Comparison of ENCODE assay signal across 9 cellular contexts in the genomic region with DNA sequence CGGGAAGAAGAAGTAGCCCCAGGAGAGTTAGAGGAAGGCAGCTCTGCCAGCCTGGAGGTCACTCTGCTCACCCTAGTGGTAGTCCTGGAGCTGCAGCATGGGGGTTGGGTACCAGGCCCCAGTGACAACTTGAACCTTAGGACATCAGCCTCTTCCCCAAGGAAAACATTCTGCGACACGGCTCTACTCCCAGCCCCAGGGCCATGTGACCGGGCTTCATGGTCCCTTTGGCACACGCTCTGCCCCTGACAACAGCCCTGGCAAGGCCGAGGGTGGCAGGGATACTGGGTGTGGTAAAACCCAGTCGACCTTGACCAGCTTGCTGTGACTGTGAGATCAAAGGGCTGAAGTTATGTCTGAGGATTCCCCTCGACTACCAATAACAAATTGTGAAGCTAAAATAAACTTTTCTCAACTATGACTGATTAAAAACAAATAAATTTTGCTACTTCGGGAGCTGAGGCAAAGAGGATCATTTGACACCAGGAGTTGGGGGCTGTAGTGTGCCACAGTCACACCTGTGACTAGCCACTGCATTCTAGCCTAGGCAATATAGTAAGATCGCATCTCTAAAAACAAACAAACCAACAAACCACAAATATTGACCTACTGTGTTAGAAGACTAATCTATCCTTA. TPM values are rescaled to one million over a fixed set of nuclear protein-coding genes. Genes with fewer than 3 reads are reported as not detected.
DNase-seq lines count a peak whose midpoint lies in the region; ATAC-seq and TF ChIP-seq lines count a peak whose summit lies in the region.
"Had no signal": no experiment of that assay in that cellular context is flagged by ENCODE, and none has a peak within 500 bp of the region (broad histone marks: within the 10 kb centered on the region; RNA-seq: fewer than 3 reads in every experiment).

No MANE protein-coding gene starts in this region.

- H2BK5ac ChIP-seq in trophoblast cell (ENCODE audit: low read depth, low read length, poor library complexity) = no peak overlapping the region

- H3K4ac ChIP-seq in trophoblast cell (ENCODE audit: low read depth, low read length) = no peak overlapping the region

- H3K27me3 ChIP-seq in adrenal gland (no peaks in the 10 kb centered on the region), trophoblast cell (ENCODE audit: insufficient read depth, low read length) (no peaks in the 10 kb centered on the region)
- H3K27me3 ChIP-seq: gastrocnemius medialis had no signal

- H2BK120ac ChIP-seq in trophoblast cell (ENCODE audit: insufficient read depth, low read length, poor library complexity) = no peak overlapping the region

- H3K23ac ChIP-seq in trophoblast cell (ENCODE audit: low read length) = no peak overlapping the region

- H3K36me3 ChIP-seq in adrenal gland (replicated peaks in 1 of 2) = no peaks in the 10 kb centered on the region
- H3K36me3 ChIP-seq in trophoblast cell (ENCODE audit: control insufficient read depth in 1 of 2, insufficient read depth in 2 of 2, low read length in 2 of 2) = no peaks in the 10 kb centered on the region
- H3K36me3 ChIP-seq: gastrocnemius medialis had no signal

- H4K12ac ChIP-seq in trophoblast cell (ENCODE audit: low read depth, low read length) = no peak overlapping the region

- H4K8ac ChIP-seq in trophoblast cell (ENCODE audit: low read depth, low read length) = no peak overlapping the region

- H3K27ac ChIP-seq in adrenal gland = peak overlapping the region in 2 of 5 donors; percentile 2 to 67
- no peak overlapping the region for H3K27ac ChIP-seq in trophoblast cell (ENCODE audit: low read depth, low read length)
- H3K27ac ChIP-seq: gastrocnemius medialis had no signal

- H3K9ac ChIP-seq in trophoblast cell (ENCODE audit: low read length) = peak overlapping the region; percentile 1

- no peak overlapping the region for H2AK5ac ChIP-seq in trophoblast cell (ENCODE audit: low read length)

- 37 to 52% (median 41%) methylated on average over 9 to 10 of the region's 10 CpGs for WGBS in adrenal gland, 4 donors
- no CpG with 5 or more reads among the region's 10 CpGs for WGBS in trophoblast cell (ENCODE audit: extremely low coverage, insufficient coverage, insufficient read length)

- H3K4me3 ChIP-seq in adrenal gland = peak overlapping the region in 1 of 4 donors; percentile 3
- no peak overlapping the region for H3K4me3 ChIP-seq in trophoblast cell (ENCODE audit: low read depth, low read length)
- H3K4me3 ChIP-seq: gastrocnemius medialis had no signal

- no peak overlapping the region for H2BK12ac ChIP-seq in trophoblast cell (ENCODE audit: low read length)

- no peaks in the 10 kb centered on the region for H3K9me3 ChIP-seq in adrenal gland (replicated peaks in 1 of 3)
- H3K9me3 ChIP-seq in trophoblast cell (ENCODE audit: insufficient read depth, low read depth, low read length) = no peaks in the 10 kb centered on the region
- H3K9me3 ChIP-seq: gastrocnemius medialis had no signal

- peak in 1 of 2 donors; percentile 20 for TF ChIP-seq POLR2A in adrenal gland (IDR thresholded peaks at IDR 0.05)

- no peak overlapping the region for H4K91ac ChIP-seq in trophoblast cell (ENCODE audit: low read depth, low read length)

- no peak overlapping the region for H2AFZ ChIP-seq in trophoblast cell (ENCODE audit: insufficient read depth, low read length, poor library complexity)

- intact Hi-C loops in adrenal gland (cut with DNase I) = no loop called here

- DNase-seq in adrenal gland = peak; percentile 67 to 88 (median 83)
- DNase-seq in trophoblast cell = no peak
- no peak for DNase-seq in SW 1271 (lab: John Stamatoyannopoulos, UW)
- DNase-seq in GDM1 (lab: John Stamatoyannopoulos, UW) = no peak
- DNase-seq in C1 segment of cervical spinal cord (lab: John Stamatoyannopoulos, UW) = no peak

- no peaks in the 10 kb centered on the region for H3K79me1 ChIP-seq in trophoblast cell (ENCODE audit: low read length)

- no peak overlapping the region for H3K14ac ChIP-seq in trophoblast cell (ENCODE audit: low read length)

- H3K18ac ChIP-seq in trophoblast cell (ENCODE audit: low read length) = no peak overlapping the region

- TF ChIP-seq CTCF in adrenal gland (IDR thresholded peaks at IDR 0.05) = peak in 5 of 6 experiments; percentile 37 to 58 (median 47)

- no peaks in the 10 kb centered on the region for H3K79me2 ChIP-seq in trophoblast cell (ENCODE audit: control insufficient read depth, insufficient read depth, low read length, poor library complexity)

- ATAC-seq in GM18868 (IDR thresholded peaks at IDR 0.05; ENCODE audit: unreplicated experiment) (peak; percentile 89), HG03045 (IDR thresholded peaks at IDR 0.05; ENCODE audit: unreplicated experiment) (peak; percentile 65), HG02938 (IDR thresholded peaks at IDR 0.05; ENCODE audit: unreplicated experiment) (no peak)

- no peak overlapping the region for H3K4me2 ChIP-seq in trophoblast cell (ENCODE audit: low read length)

- H3K4me1 ChIP-seq in adrenal gland (replicated peaks in 1 of 2) (no peaks in the 10 kb centered on the region), trophoblast cell (ENCODE audit: control insufficient read depth in 1 of 2, insufficient read depth in 2 of 2, low read length in 2 of 2) (no peaks in the 10 kb centered on the region)
- H3K4me1 ChIP-seq: gastrocnemius medialis had no signal

RNA-seq across cellular contexts. Expression of a gene that starts 24.4 kb away (rescaled TPM):
- total RNA-seq in adrenal gland = 10 to 100 TPM; 36.8 to 85.6 (median 64.5) TPM
- 10 to 100 TPM; 13.3 to 20.9 (median 20.7) TPM for polyA plus RNA-seq in adrenal gland
- 38.2 and 38.3 TPM in 2 replicates for polyA plus RNA-seq in trophoblast cell (2013)

Comparison
In these comparisons a context has a peak if more than half of its experiments do, and no peak if none do; other contexts are left out.
1. DNase-seq: peak in adrenal gland (7 of 7); none in trophoblast cell (0 of 2), SW 1271 (0 of 2), GDM1 (single experiment) and C1 segment of cervical spinal cord (0 of 14).